21 cellular contexts compared by ENCODE assay signal in the genomic region with DNA sequence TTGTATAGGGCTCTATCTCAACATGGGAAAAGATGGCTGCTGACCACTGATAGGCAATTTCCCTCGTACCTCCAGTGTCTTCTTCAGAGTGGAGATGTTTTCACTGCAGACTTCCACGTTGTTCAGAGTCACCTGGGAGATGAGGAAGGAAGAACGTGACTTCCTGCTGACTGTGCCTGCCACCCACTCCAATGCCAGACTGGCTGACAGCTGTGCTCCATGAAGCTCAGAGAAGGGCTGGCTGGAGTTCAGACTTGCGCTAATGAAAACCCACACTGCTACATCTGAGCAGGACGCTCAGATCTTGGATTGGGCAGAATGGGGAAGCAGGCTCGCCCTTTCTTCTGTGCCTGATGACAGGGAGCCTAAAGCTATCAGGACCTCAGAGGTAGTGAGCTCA. TPM values are rescaled to one million over a fixed set of nuclear protein-coding genes. Genes with fewer than 3 reads are reported as not detected.
DNase-seq lines count a peak whose midpoint lies in the region; ATAC-seq lines count a peak whose summit lies in the region.
"Had no signal": no experiment of that assay in that cellular context is flagged by ENCODE, and none has a peak within 500 bp of the region (broad histone marks: within the 10 kb centered on the region; RNA-seq: fewer than 3 reads in every experiment).

No MANE protein-coding gene starts in this region.

- no peaks in the 10 kb centered on the region for H3K27me3 ChIP-seq in BLaER1 treated with 17β-estradiol and CSF1 and Interleukin-3, amounts not matched to agents 10 nM and 100 nM
- H3K27me3 ChIP-seq: heart left ventricle, tibial nerve had no signal

- H3K9me3 Mint-ChIP-seq in dendritic cell treated with granulocyte-macrophage colony-stimulating factor and Interleukin-4, amounts not matched to agents 40 ng/mL and 50 ng/mL, for 4 days = no peaks in the 10 kb centered on the region
- H3K9me3 Mint-ChIP-seq: CD4-positive, alpha-beta T cell; H9; nephron had no signal

- intact Hi-C loops in dendritic cell treated with granulocyte-macrophage colony-stimulating factor and Interleukin-4, amounts not matched to agents 40 ng/mL and 50 ng/mL, for 4 days (cut with micrococcal nuclease) = no loop called here
- intact Hi-C loops in posterior vena cava (cut with DNase I) = no loop called here

- ATAC-seq in GM19467 (IDR thresholded peaks at IDR 0.05; ENCODE audit: unreplicated experiment) (no peak), GM19397 (IDR thresholded peaks at IDR 0.05; ENCODE audit: unreplicated experiment) (no peak), GM21526 (IDR thresholded peaks at IDR 0.05; ENCODE audit: low FRiP score, unreplicated experiment) (no peak)
- ATAC-seq: Panc1 had no signal

- peaks cover 20 to 28% (median 21%) of the 10 kb centered on the region in 10 experiments for H3K4me1 ChIP-seq in BLaER1 treated with 17β-estradiol and CSF1 and Interleukin-3, amounts not matched to agents 10 nM and 100 nM
- H3K4me1 ChIP-seq: tibial nerve had no signal

- no peaks in the 10 kb centered on the region for H3K27me3 Mint-ChIP-seq in dendritic cell treated with granulocyte-macrophage colony-stimulating factor and Interleukin-4, amounts not matched to agents 40 ng/mL and 50 ng/mL, for 4 days
- H3K27me3 Mint-ChIP-seq: CD4-positive, alpha-beta T cell had no signal

- H3K4me3 ChIP-seq in BLaER1 treated with 17β-estradiol and CSF1 and Interleukin-3, amounts not matched to agents 10 nM and 100 nM = no peak overlapping the region
- H3K4me3 ChIP-seq: heart left ventricle, tibial nerve had no signal

- no peak overlapping the region for H3K4me3 Mint-ChIP-seq in dendritic cell treated with granulocyte-macrophage colony-stimulating factor and Interleukin-4, amounts not matched to agents 40 ng/mL and 50 ng/mL, for 4 days
- H3K4me3 Mint-ChIP-seq: CD4-positive, alpha-beta T cell; H9; nephron had no signal

- DNase-seq in NCI-H1694 (lab: John Stamatoyannopoulos, UW) (peak; percentile 88), posterior vena cava (ENCODE audit: low spot score) (peak; percentile 49), T1000 (lab: John Stamatoyannopoulos, UW) (no peak)
- DNase-seq: ACHN; activated CD4-positive, alpha-beta T cell treated with anti-CD3 and anti-CD28 coated beads for 4 hours; CD4-positive, alpha-beta T cell; DND-41; effector CD8-positive, alpha-beta T cell; H9; NCI-H2081 treated with DMSO at 0.1 percent for 48 hours; SK-N-SH; stimulated activated naive CD4-positive, alpha-beta T cell had no signal

- H3K36me3 Mint-ChIP-seq in dendritic cell treated with granulocyte-macrophage colony-stimulating factor and Interleukin-4, amounts not matched to agents 40 ng/mL and 50 ng/mL, for 4 days (ENCODE audit: low read depth) = peaks cover 98% of the 10 kb centered on the region

- H3K4me2 ChIP-seq in BLaER1 treated with 17β-estradiol and CSF1 and Interleukin-3, amounts not matched to agents 10 nM and 100 nM = peak overlapping the region; percentile 44 to 78 (median 69)
- H3K4me2 ChIP-seq: SK-N-SH had no signal

- peak overlapping the region; percentile 45 for H3K27ac Mint-ChIP-seq in dendritic cell treated with granulocyte-macrophage colony-stimulating factor and Interleukin-4, amounts not matched to agents 40 ng/mL and 50 ng/mL, for 4 days
- H3K27ac Mint-ChIP-seq: CD4-positive, alpha-beta T cell; H9; nephron had no signal

- H3K36me3 ChIP-seq in BLaER1 treated with 17β-estradiol and CSF1 and Interleukin-3, amounts not matched to agents 10 nM and 100 nM = peaks cover 28 to 81% (median 48%) of the 10 kb centered on the region in 11 experiments

- H3K27ac ChIP-seq in BLaER1 treated with 17β-estradiol and CSF1 and Interleukin-3, amounts not matched to agents 10 nM and 100 nM = peak overlapping the region in 6 of 11 experiments; percentile 3 to 66 (median 38); a peak in 9 of 22 replicates
- H3K27ac ChIP-seq: heart left ventricle, tibial nerve had no signal

- peaks cover 8% of the 10 kb centered on the region for H3K4me1 Mint-ChIP-seq in dendritic cell treated with granulocyte-macrophage colony-stimulating factor and Interleukin-4, amounts not matched to agents 40 ng/mL and 50 ng/mL, for 4 days (ENCODE audit: low read depth)
- H3K4me1 Mint-ChIP-seq: H9, nephron had no signal

- no peaks in the 10 kb centered on the region for H3K9me3 ChIP-seq in BLaER1 treated with 17β-estradiol and CSF1 and Interleukin-3, amounts not matched to agents 10 nM and 100 nM (replicated peaks in 1 of 11)
- H3K9me3 ChIP-seq: heart left ventricle, SK-N-SH, tibial nerve had no signal

- H4K20me1 ChIP-seq in BLaER1 treated with 17β-estradiol and CSF1 and Interleukin-3, amounts not matched to agents 10 nM and 100 nM = no peaks in the 10 kb centered on the region; a peak in 2 of 22 replicates

- H3K9ac ChIP-seq in BLaER1 treated with 17β-estradiol and CSF1 and Interleukin-3, amounts not matched to agents 10 nM and 100 nM = peak overlapping the region in 3 of 11 experiments; percentile 22 to 47 (median 39); a peak in 3 of 22 replicates
- H3K9ac ChIP-seq: SK-N-SH had no signal

RNA-seq across cellular contexts. Expression of gene COG4, which starts 33.1 kb away (rescaled TPM):
- 10 to 100 TPM; 29.3 to 39.1 TPM for total RNA-seq in posterior vena cava

RNA-seq across cellular contexts. Expression of gene SF3B3, which starts 33.4 kb away (rescaled TPM):
- total RNA-seq in posterior vena cava = 100 to 1,000 TPM; 140 to 144 TPM

RNA-seq across cellular contexts. Expression of gene FCSK, which starts 35.9 kb away (rescaled TPM):
- total RNA-seq in posterior vena cava = 10 to 100 TPM; 10.7 to 11.0 TPM

RNA-seq across cellular contexts. Expression of gene ST3GAL2, which starts 51.4 kb away (rescaled TPM):
- total RNA-seq in posterior vena cava = 10 to 100 TPM; 27.7 to 29.4 TPM
